Comparison of ENCODE assay signal across 1 cellular context in the genomic region with DNA sequence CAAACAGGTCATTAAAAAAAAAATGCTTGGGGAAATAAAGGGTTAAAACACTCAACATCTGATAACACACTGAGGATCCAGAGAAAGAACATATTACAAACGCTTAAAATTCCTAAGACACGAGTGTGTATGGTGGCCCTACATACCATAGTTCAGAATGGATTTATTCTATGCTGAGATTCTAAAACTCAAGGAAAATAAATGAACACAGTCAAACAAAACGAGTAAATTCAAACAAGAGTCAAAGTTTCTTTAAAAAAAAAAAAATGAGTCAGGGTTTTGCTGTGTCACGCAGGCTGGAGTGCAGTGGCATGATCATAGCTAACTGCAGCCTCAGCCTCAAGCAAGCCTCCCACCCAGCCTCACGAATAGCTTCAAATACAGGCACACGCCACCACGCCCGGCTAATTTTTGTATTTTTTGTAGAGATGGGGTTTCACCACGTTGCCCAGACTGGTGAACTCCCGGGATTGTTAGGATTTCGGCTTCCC.
TF ChIP-seq lines count a peak whose summit lies in the region.

No MANE protein-coding gene starts in this region.

TF ChIP-seq in K562, 482 proteins besides CTCF, POLR2A, EP300 and RAD21 (continued from another document):
- TF ChIP-seq, protein P1, sequence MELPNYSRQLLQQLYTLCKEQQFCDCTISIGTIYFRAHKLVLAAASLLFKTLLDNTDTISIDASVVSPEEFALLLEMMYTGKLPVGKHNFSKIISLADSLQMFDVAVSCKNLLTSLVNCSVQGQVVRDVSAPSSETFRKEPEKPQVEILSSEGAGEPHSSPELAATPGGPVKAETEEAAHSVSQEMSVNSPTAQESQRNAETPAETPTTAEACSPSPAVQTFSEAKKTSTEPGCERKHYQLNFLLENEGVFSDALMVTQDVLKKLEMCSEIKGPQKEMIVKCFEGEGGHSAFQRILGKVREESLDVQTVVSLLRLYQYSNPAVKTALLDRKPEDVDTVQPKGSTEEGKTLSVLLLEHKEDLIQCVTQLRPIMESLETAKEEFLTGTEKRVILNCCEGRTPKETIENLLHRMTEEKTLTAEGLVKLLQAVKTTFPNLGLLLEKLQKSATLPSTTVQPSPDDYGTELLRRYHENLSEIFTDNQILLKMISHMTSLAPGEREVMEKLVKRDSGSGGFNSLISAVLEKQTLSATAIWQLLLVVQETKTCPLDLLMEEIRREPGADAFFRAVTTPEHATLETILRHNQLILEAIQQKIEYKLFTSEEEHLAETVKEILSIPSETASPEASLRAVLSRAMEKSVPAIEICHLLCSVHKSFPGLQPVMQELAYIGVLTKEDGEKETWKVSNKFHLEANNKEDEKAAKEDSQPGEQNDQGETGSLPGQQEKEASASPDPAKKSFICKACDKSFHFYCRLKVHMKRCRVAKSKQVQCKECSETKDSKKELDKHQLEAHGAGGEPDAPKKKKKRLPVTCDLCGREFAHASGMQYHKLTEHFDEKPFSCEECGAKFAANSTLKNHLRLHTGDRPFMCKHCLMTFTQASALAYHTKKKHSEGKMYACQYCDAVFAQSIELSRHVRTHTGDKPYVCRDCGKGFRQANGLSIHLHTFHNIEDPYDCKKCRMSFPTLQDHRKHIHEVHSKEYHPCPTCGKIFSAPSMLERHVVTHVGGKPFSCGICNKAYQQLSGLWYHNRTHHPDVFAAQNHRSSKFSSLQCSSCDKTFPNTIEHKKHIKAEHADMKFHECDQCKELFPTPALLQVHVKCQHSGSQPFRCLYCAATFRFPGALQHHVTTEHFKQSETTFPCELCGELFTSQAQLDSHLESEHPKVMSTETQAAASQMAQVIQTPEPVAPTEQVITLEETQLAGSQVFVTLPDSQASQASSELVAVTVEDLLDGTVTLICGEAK (IDR thresholded peaks at IDR 0.05) = peak; percentile 33; the same call in 1 of the 2 replicates
- TF ChIP-seq, protein P1 (CRISPR knock-in tag; IDR thresholded peaks at IDR 0.05) = no peak
- TF ChIP-seq TRIM24 (IDR thresholded peaks at IDR 0.05) (peak in 1 of 2 experiments; percentile 51; a peak in 1 of 4 replicates), POLR3A (IDR thresholded peaks at IDR 0.05; ENCODE audit: borderline replicate concordance, extremely low read depth, insufficient read depth, insufficient read length) (no peak), ZNF583 (CRISPR knock-in tag; IDR thresholded peaks at IDR 0.05) (no peak)
- TF ChIP-seq, protein P2, sequence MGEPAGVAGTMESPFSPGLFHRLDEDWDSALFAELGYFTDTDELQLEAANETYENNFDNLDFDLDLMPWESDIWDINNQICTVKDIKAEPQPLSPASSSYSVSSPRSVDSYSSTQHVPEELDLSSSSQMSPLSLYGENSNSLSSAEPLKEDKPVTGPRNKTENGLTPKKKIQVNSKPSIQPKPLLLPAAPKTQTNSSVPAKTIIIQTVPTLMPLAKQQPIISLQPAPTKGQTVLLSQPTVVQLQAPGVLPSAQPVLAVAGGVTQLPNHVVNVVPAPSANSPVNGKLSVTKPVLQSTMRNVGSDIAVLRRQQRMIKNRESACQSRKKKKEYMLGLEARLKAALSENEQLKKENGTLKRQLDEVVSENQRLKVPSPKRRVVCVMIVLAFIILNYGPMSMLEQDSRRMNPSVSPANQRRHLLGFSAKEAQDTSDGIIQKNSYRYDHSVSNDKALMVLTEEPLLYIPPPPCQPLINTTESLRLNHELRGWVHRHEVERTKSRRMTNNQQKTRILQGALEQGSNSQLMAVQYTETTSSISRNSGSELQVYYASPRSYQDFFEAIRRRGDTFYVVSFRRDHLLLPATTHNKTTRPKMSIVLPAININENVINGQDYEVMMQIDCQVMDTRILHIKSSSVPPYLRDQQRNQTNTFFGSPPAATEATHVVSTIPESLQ (CRISPR knock-in tag; IDR thresholded peaks at IDR 0.05) = no peak
TF ChIP-seq in K562: peak in this region for 23.
